Comparison of ENCODE assay signal across 20 cellular contexts in genomic region chr5:75639912-75640311, GRCh38. TPM values are rescaled to one million over a fixed set of nuclear protein-coding genes. Genes with fewer than 3 reads are reported as not detected.
"Had no signal": no experiment of that assay in that cellular context is flagged by ENCODE, and none has a peak within 500 bp of the region (broad histone marks: within the 10 kb centered on the region; RNA-seq: fewer than 3 reads in every experiment).

No MANE protein-coding gene starts in this region.

- H3K27me3 Mint-ChIP-seq: activated CD4-positive, alpha-beta memory T cell treated with anti-CD3 and anti-CD28 coated beads for 36 hours had no signal

- DNase-seq: activated CD4-positive, alpha-beta memory T cell treated with anti-CD3 and anti-CD28 coated beads for 36 hours; activated gamma-delta T cell; activated T-cell treated with anti-CD3 and anti-CD28 coated beads, Interleukin-2, amount 50 U/mL, for 4 hours; amygdala; cortex of kidney; effector memory CD4-positive, alpha-beta T cell; head of caudate nucleus; left ventricle myocardium superior; pancreas; stimulated activated CD4-positive, alpha-beta T cell treated with anti-CD3 and anti-CD28 coated beads, Interleukin-15, amount 100 ng/mL, for 24 hours; stimulated activated CD4-positive, alpha-beta T cell treated with anti-CD3 and anti-CD28 coated beads, Interleukin-4, amount 100 ng/mL, for 24 hours; stimulated activated naive CD8-positive, alpha-beta T cell treated with anti-CD3 and anti-CD28 coated beads, Interleukin-15, amount 100 ng/mL, for 72 hours; T-cell; T1000; testis had no signal

- H3K4me3 Mint-ChIP-seq: activated CD4-positive, alpha-beta memory T cell treated with anti-CD3 and anti-CD28 coated beads for 36 hours; activated naive CD8-positive, alpha-beta T cell; activated T-cell treated with anti-CD3 and anti-CD28 coated beads, Interleukin-2, amount 50 U/mL, for 4 hours; mesothelial cell of epicardium; neural progenitor cell; stimulated activated naive CD8-positive, alpha-beta T cell treated with anti-CD3 and anti-CD28 coated beads, Interleukin-15, amount 100 ng/mL, for 72 hours; T-cell had no signal

- H3K36me3 Mint-ChIP-seq: activated CD4-positive, alpha-beta memory T cell treated with anti-CD3 and anti-CD28 coated beads for 36 hours; neural progenitor cell had no signal

- H3K27ac ChIP-seq: neural progenitor cell, pancreas, testis had no signal

- H3K4me3 ChIP-seq: neural progenitor cell, pancreas, testis had no signal

- FAIRE-seq: islet of Langerhans, pancreas had no signal

- H2AFZ ChIP-seq: neural progenitor cell had no signal

- H3K27me3 ChIP-seq: neural progenitor cell, pancreas, testis had no signal

- H3K9me3 Mint-ChIP-seq: activated T-cell treated with anti-CD3 and anti-CD28 coated beads, Interleukin-2, amount 50 U/mL, for 4 hours; T-cell had no signal

- H3K36me3 ChIP-seq: neural progenitor cell, pancreas had no signal

- H3K9me3 ChIP-seq: pancreas, testis had no signal

- H3K4me1 Mint-ChIP-seq: neural progenitor cell; stimulated activated naive CD8-positive, alpha-beta T cell treated with anti-CD3 and anti-CD28 coated beads, Interleukin-15, amount 100 ng/mL, for 72 hours; T-cell had no signal

- H3K27ac Mint-ChIP-seq: activated CD4-positive, alpha-beta memory T cell treated with anti-CD3 and anti-CD28 coated beads for 36 hours; activated naive CD8-positive, alpha-beta T cell; mesothelial cell of epicardium; neural progenitor cell; stimulated activated naive CD8-positive, alpha-beta T cell treated with anti-CD3 and anti-CD28 coated beads, Interleukin-15, amount 100 ng/mL, for 72 hours; T-cell had no signal

- H3K4me1 ChIP-seq: neural progenitor cell, pancreas, testis had no signal

RNA-seq across cellular contexts. Expression of gene ANKDD1B, which starts 28.7 kb away (rescaled TPM):
- total RNA-seq: activated CD4-positive, alpha-beta memory T cell treated with anti-CD3 and anti-CD28 coated beads for 36 hours; myocyte had no signal
